ENCODE assay signal across 8 cellular contexts in the genomic region with DNA sequence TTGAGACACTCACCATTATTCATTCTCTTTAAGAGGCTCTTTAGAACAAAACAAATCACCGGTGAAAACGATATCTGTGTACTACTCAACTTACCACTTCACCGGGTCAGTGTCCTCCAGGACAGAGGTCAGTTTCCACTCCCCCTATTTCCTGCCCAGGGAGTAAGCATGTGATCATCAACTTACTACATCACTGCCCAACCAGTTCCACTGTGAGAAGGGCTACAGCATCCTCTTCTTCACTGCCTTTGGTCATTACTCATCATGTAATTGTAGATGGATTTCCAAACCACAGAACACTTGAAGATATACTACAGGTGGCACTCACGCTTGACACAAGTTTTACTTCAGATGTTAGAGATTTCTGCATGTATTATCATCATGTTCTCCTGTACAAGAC. TPM values are rescaled to one million over a fixed set of nuclear protein-coding genes. Genes with fewer than 3 reads are reported as not detected.
A peak's percentile ranks its signal among the peaks of the same experiment; 100 is the strongest.
DNase-seq lines count a peak whose midpoint lies in the region; ATAC-seq and TF ChIP-seq lines count a peak whose summit lies in the region.

No MANE protein-coding gene starts in this region.

- no peak for DNase-seq in CD8-positive, alpha-beta memory T cell
- DNase-seq in Peyer's patch (peak in 1 of 3 donors; percentile 59), left ventricle myocardium superior (no peak), upper lobe of left lung (peak in 1 of 2 donors; percentile 59), cerebellum (ENCODE audit: low spot score) (no peak), ureter (ENCODE audit: low spot score) (no peak)

- WGBS in upper lobe of left lung, 2 donors, result 34 to 40% methylated on average over 4 of the region's 4 CpGs

- no peaks in the 10 kb centered on the region for H3K9me3 ChIP-seq in CD8-positive, alpha-beta memory T cell (ENCODE audit: low read length)
- H3K9me3 ChIP-seq in Peyer's patch (no peaks in the 10 kb centered on the region), upper lobe of left lung (no peaks in the 10 kb centered on the region)

- CTCF ChIA-PET in CD8-positive, alpha-beta memory T cell (lab: Charles Lee), result interaction anchor here (1.1 to 1.3 kb wide), 2 partner anchors 28 to 33 kb away, joined by 3 read pairs; no protein-coding TSS in a partner anchor

- H3K27ac Mint-ChIP-seq in CD8-positive, alpha-beta memory T cell, result peak overlapping the region in 1 of 8 donors; percentile 6

- no peaks in the 10 kb centered on the region for H3K36me3 ChIP-seq in CD8-positive, alpha-beta memory T cell (ENCODE audit: insufficient read depth, low read length)
- H3K36me3 ChIP-seq in Peyer's patch (no peaks in the 10 kb centered on the region), upper lobe of left lung (no peaks in the 10 kb centered on the region)

- H3K27me3 Mint-ChIP-seq in CD8-positive, alpha-beta memory T cell, result peaks cover 12 to 36% of the 10 kb centered on the region in 2 donors

- POLR2A ChIA-PET in CD8-positive, alpha-beta memory T cell (lab: Charles Lee), result no interaction called here

- peak overlapping the region in 5 of 7 donors; percentile 49 to 78 (median 76) for H3K4me3 Mint-ChIP-seq in CD8-positive, alpha-beta memory T cell

- peaks cover 9% of the 10 kb centered on the region for H3K27me3 ChIP-seq in CD8-positive, alpha-beta memory T cell (ENCODE audit: insufficient read depth, low read length, poor library complexity, severe bottlenecking)
- no peaks in the 10 kb centered on the region for H3K27me3 ChIP-seq in Peyer's patch
- no peaks in the 10 kb centered on the region for H3K27me3 ChIP-seq in upper lobe of left lung

- ATAC-seq in GM21619 (IDR thresholded peaks at IDR 0.05; ENCODE audit: unreplicated experiment), result peak; percentile 38
- peak; percentile 67 for ATAC-seq in left ventricle myocardium superior
- ATAC-seq in upper lobe of left lung (ENCODE audit: low FRiP score in 2 of 2), result peak; percentile 80 to 83
- ATAC-seq in HG02884 (IDR thresholded peaks at IDR 0.05; ENCODE audit: unreplicated experiment), result no peak

- TF ChIP-seq EP300 in upper lobe of left lung (IDR thresholded peaks at IDR 0.05), result peak in 1 of 4 donors; percentile 62

- TF ChIP-seq POLR2A in Peyer's patch (IDR thresholded peaks at IDR 0.05), result no peak
- TF ChIP-seq POLR2A in upper lobe of left lung (IDR thresholded peaks at IDR 0.05), result peak in 1 of 4 donors; percentile 20

- TF ChIP-seq CTCF in Peyer's patch (IDR thresholded peaks at IDR 0.05), result no peak
- no peak for TF ChIP-seq CTCF in upper lobe of left lung (IDR thresholded peaks at IDR 0.05)

- H3K36me3 Mint-ChIP-seq in CD8-positive, alpha-beta memory T cell, result no peaks in the 10 kb centered on the region

- intact Hi-C loops in left ventricle myocardium superior (cut with micrococcal nuclease), result no loop called here

- no peaks in the 10 kb centered on the region for H3K9me3 Mint-ChIP-seq in CD8-positive, alpha-beta memory T cell

- H3K4me3 ChIP-seq in CD8-positive, alpha-beta memory T cell (ENCODE audit: low read length), result no peak overlapping the region
- H3K4me3 ChIP-seq in Peyer's patch (peak overlapping the region in 1 of 4 donors; percentile 4), upper lobe of left lung (peak overlapping the region in 2 of 4 donors; percentile 6 to 23)

- H3K4me1 ChIP-seq in CD8-positive, alpha-beta memory T cell (ENCODE audit: insufficient read depth, low read length), result no peaks in the 10 kb centered on the region
- H3K4me1 ChIP-seq in Peyer's patch (peaks cover 0 to 5% (median 2%) of the 10 kb centered on the region in 4 donors), upper lobe of left lung (peaks cover 15 to 33% (median 25%) of the 10 kb centered on the region in 4 donors)

- H3K4me1 Mint-ChIP-seq in CD8-positive, alpha-beta memory T cell, result peaks cover 26 to 39% (median 32%) of the 10 kb centered on the region in 3 donors

- H3K27ac ChIP-seq in CD8-positive, alpha-beta memory T cell (ENCODE audit: low read depth, low read length), result no peak overlapping the region
- H3K27ac ChIP-seq in Peyer's patch, result peak overlapping the region in 3 of 4 donors; percentile 41 to 59 (median 53)
- peak overlapping the region; percentile 77 to 85 (median 80) for H3K27ac ChIP-seq in upper lobe of left lung

RNA-seq across cellular contexts. Expression of gene TMCC3, which starts 5.7 kb away (rescaled TPM):
- total RNA-seq in CD8-positive, alpha-beta memory T cell, result under 1 TPM; 0.18 TPM
- polyA plus RNA-seq in CD8-positive, alpha-beta memory T cell, result 0.41 TPM
- total RNA-seq in Peyer's patch (10 to 100 TPM; 15.7 to 50.3 (median 32.1) TPM), left ventricle myocardium superior (2.2 TPM), upper lobe of left lung (10 to 100 TPM in 4 of 6 donors, 1 to 10 TPM in 2; 5.4 to 17.4 (median 12.7) TPM), cerebellum (14.2 TPM), ureter (10.1 TPM)
